31 cellular contexts compared by ENCODE assay signal in the genomic region with DNA sequence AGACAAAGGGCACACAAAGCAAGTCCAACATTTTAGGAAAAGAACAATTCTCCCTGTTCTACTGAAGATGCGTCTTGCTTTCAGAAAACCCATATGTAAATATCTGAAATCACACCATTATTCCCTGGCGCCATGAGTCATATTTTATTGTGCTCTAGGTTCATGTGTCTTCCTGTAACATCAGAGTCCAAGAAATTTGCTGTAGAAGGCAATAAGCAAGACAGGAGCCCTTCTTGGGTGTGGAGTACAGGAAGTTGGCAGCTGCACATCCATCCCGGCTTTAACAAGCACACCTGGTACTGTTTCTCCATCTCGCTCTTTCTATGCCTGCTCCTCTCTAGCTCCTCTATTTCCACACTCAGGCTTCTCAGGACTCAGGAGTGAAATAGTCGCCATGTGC.
"Had no signal": no experiment of that assay in that cellular context is flagged by ENCODE, and none has a peak within 500 bp of the region (broad histone marks: within the 10 kb centered on the region; RNA-seq: fewer than 3 reads in every experiment).

No MANE protein-coding gene starts in this region.

- H3K4me1 Mint-ChIP-seq: activated CD4-positive, alpha-beta T cell treated with anti-CD3 and anti-CD28 coated beads, Interleukin-2, amount 10 ng/mL, durations not matched to agents 24 days and 14 days; activated naive CD8-positive, alpha-beta T cell treated with anti-CD3 and anti-CD28 coated beads for 36 hours; activated T-helper 17 cell treated with anti-CD3 and anti-CD28 coated beads, Interleukin-2, amount 50 U/mL, for 72 hours had no signal

- H3K27ac Mint-ChIP-seq: activated CD4-positive, alpha-beta T cell treated with anti-CD3 and anti-CD28 coated beads, Interleukin-2, amount 10 ng/mL, durations not matched to agents 24 days and 14 days; activated CD8-positive, alpha-beta T cell treated with anti-CD3 and anti-CD28 coated beads for 36 hours; activated naive CD8-positive, alpha-beta T cell treated with anti-CD3 and anti-CD28 coated beads for 36 hours; activated T-cell treated with anti-CD3 and anti-CD28 coated beads, Interleukin-2, amount 50 U/mL, for 72 hours; activated T-helper 17 cell treated with anti-CD3 and anti-CD28 coated beads, Interleukin-2, amount 50 U/mL, for 72 hours had no signal

- H3K4me3 Mint-ChIP-seq: activated CD4-positive, alpha-beta T cell treated with anti-CD3 and anti-CD28 coated beads, Interleukin-2, amount 10 ng/mL, durations not matched to agents 24 days and 14 days; activated CD8-positive, alpha-beta T cell treated with anti-CD3 and anti-CD28 coated beads for 36 hours; activated naive CD8-positive, alpha-beta T cell treated with anti-CD3 and anti-CD28 coated beads for 36 hours; activated T-cell treated with anti-CD3 and anti-CD28 coated beads, Interleukin-2, amount 50 U/mL, for 72 hours; activated T-helper 17 cell treated with anti-CD3 and anti-CD28 coated beads, Interleukin-2, amount 50 U/mL, for 72 hours had no signal

- DNase-seq: activated CD4-positive, alpha-beta T cell treated with anti-CD3 and anti-CD28 coated beads, Interleukin-2, amount 10 ng/mL, durations not matched to agents 24 days and 14 days; activated CD4-positive, alpha-beta T cell treated with anti-CD3 and anti-CD28 coated beads, Interleukin-2, amount 50 U/mL, for 4 hours; activated CD8-positive, alpha-beta T cell treated with anti-CD3 and anti-CD28 coated beads for 36 hours; activated effector memory CD4-positive, alpha-beta T cell treated with anti-CD3 and anti-CD28 coated beads, Interleukin-2, amount 50 U/mL, for 16 hours; activated naive CD4-positive, alpha-beta T cell; activated naive CD4-positive, alpha-beta T cell treated with anti-CD3 and anti-CD28 coated beads, Interleukin-2, amount 50 U/mL, for 16 hours; activated naive CD8-positive, alpha-beta T cell treated with anti-CD3 and anti-CD28 coated beads for 36 hours; activated T-cell treated with anti-CD3 and anti-CD28 coated beads, Interleukin-2, amount 50 U/mL, for 1 hour; activated T-cell treated with anti-CD3 and anti-CD28 coated beads, Interleukin-2, amount 50 U/mL, for 72 hours; amniotic stem cell; aorta; brain microvascular endothelial cell; central memory CD4-positive, alpha-beta T cell; Kasumi-1; KG1; NCI-H1092 treated with DMSO at 0.1 percent for 48 hours; NCI-H1417; NCI-H146; NCI-H187; NCI-H2081; NCI-H345; NCI-H524 treated with DMSO at 0.1 percent for 48 hours; Peyer's patch; RPMI8226; SIG-M5; T-helper 1 cell; T-helper 2 cell; T1000 had no signal

- H3K4me1 ChIP-seq: Peyer's patch had no signal

- H3K27me3 Mint-ChIP-seq: activated CD4-positive, alpha-beta T cell treated with anti-CD3 and anti-CD28 coated beads, Interleukin-2, amount 10 ng/mL, durations not matched to agents 24 days and 14 days; activated naive CD8-positive, alpha-beta T cell treated with anti-CD3 and anti-CD28 coated beads for 36 hours had no signal

- H3K4me3 ChIP-seq: Peyer's patch had no signal

- H3K36me3 Mint-ChIP-seq: activated naive CD8-positive, alpha-beta T cell treated with anti-CD3 and anti-CD28 coated beads for 36 hours had no signal

- H3K27ac ChIP-seq: brain microvascular endothelial cell, Peyer's patch had no signal

- H3K27me3 ChIP-seq: brain microvascular endothelial cell, Peyer's patch had no signal

- H3K36me3 ChIP-seq: brain microvascular endothelial cell, Peyer's patch had no signal

- H3K9me3 Mint-ChIP-seq: activated CD4-positive, alpha-beta T cell treated with anti-CD3 and anti-CD28 coated beads, Interleukin-2, amount 10 ng/mL, durations not matched to agents 24 days and 14 days; activated T-helper 17 cell treated with anti-CD3 and anti-CD28 coated beads, Interleukin-2, amount 50 U/mL, for 72 hours had no signal

- H3K9me3 ChIP-seq: Peyer's patch had no signal

- ATAC-seq: activated CD8-positive, alpha-beta T cell treated with anti-CD3 and anti-CD28 coated beads for 36 hours; activated T-cell treated with anti-CD3 and anti-CD28 coated beads, Interleukin-2, amount 50 U/mL, for 72 hours; activated T-helper 17 cell treated with anti-CD3 and anti-CD28 coated beads, Interleukin-2, amount 50 U/mL, for 72 hours; Right ventricle myocardium inferior; SK-N-SH treated with all-trans-retinoic acid at 6 μM for 48 hours had no signal
